Comparison of ENCODE assay signal across 12 cellular contexts in the genomic region with DNA sequence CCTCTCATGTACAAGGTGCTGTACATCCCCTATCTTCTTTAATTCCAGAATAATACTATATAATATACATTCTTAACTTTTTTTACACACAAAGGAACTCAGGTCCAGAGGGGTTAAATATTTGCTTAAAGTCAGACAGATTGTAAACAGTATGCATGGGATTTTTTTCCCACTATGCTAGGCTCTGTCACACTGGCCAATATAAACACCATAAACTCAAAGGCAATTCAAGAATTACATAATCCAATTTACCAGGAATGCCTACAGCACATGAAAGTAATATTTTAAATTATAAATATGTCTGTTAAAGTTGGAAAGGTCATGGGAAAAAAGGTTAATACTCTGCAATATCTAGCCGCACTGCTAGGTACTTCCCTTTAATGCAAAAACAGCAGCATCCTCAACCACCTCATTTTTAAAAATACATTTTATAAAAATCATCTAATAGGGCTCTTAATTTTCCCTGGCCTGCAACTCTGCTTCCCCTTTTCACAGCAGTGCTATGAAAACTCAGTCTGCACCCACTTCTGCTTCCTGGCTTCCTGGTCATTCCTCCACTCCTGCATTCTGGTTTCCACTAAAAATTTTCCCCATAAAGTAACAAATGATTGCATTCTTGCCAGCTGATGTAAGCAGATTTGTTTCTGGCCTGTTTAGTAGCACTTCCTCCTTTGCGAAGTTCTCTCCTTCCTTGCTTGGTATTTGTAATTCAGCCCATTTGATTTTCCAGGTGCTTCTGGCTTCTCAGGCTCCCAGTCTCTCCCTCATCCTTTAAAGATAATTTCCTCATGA.
DNase-seq lines count a peak whose midpoint lies in the region; ATAC-seq and TF ChIP-seq lines count a peak whose summit lies in the region.
"Had no signal": no experiment of that assay in that cellular context is flagged by ENCODE, and none has a peak within 500 bp of the region (broad histone marks: within the 10 kb centered on the region; RNA-seq: fewer than 3 reads in every experiment).

No MANE protein-coding gene starts in this region.

- no peak overlapping the region for H3K9ac ChIP-seq in skeletal muscle satellite cell (ENCODE audit: low read depth, low read length)

- H3K36me3 ChIP-seq in skeletal muscle satellite cell (ENCODE audit: insufficient read depth, low read length) (no peaks in the 10 kb centered on the region), breast epithelium (no peaks in the 10 kb centered on the region)

- H3K4me2 ChIP-seq in skeletal muscle satellite cell (ENCODE audit: low read length) = peak overlapping the region; percentile 23

- intact Hi-C loops in left cardiac atrium (cut with DNase I) (loop anchor here in 1 of 2 donors (5.0 kb wide), 1 partner anchor 608 kb away; no protein-coding TSS in a partner anchor), breast epithelium (cut with DNase I; ENCODE audit: low total_unique reads) (no loop called here)

- ATAC-seq in SK-N-SH treated with all-trans-retinoic acid at 6 μM for 48 hours (peak; percentile 81), left cardiac atrium (peak; percentile 54 to 62), HG03432 (IDR thresholded peaks at IDR 0.05; ENCODE audit: unreplicated experiment) (no peak), GM21360 (IDR thresholded peaks at IDR 0.05; ENCODE audit: unreplicated experiment) (no peak)

- H3K27ac ChIP-seq in breast epithelium = no peak overlapping the region
- H3K27ac ChIP-seq: SK-N-MC, vagina had no signal

- DNase-seq in H4 (ENCODE audit: low spot score) (peak; percentile 11), left cardiac atrium (no peak), GM10248 (ENCODE audit: extremely low spot score) (no peak), breast epithelium (ENCODE audit: low spot score in 2 of 2) (no peak)
- DNase-seq: activated T-cell treated with anti-CD3 and anti-CD28 coated beads, Interleukin-2, amount 50 U/mL, for 24 hours; NCI-H187 had no signal

- no peak overlapping the region for H3K4me3 ChIP-seq in skeletal muscle satellite cell (ENCODE audit: low read length)
- H3K4me3 ChIP-seq in breast epithelium = no peak overlapping the region
- H3K4me3 ChIP-seq: SK-N-MC, vagina had no signal

- no peaks in the 10 kb centered on the region for H3K9me3 ChIP-seq in skeletal muscle satellite cell (replicated peaks; ENCODE audit: low read length)
- H3K9me3 ChIP-seq in breast epithelium = no peaks in the 10 kb centered on the region
- H3K9me3 ChIP-seq: vagina had no signal

- TF ChIP-seq CTCF in GM10248 (IDR thresholded peaks at IDR 0.05; ENCODE audit: control extremely low read depth, extremely low read depth, low read depth, missing control alignments) (no peak), breast epithelium (IDR thresholded peaks at IDR 0.05) (no peak)

- peaks cover 17% of the 10 kb centered on the region for H3K4me1 ChIP-seq in skeletal muscle satellite cell (ENCODE audit: control insufficient read depth, insufficient read depth, low read length)
- peaks cover 0 to 8% of the 10 kb centered on the region in 2 donors for H3K4me1 ChIP-seq in breast epithelium

- POLR2A ChIA-PET in GM10248 (lab: Yijun Ruan, JAX) = no interaction called here

- TF ChIP-seq POLR2A in breast epithelium (IDR thresholded peaks at IDR 0.05) = no peak

- no peaks in the 10 kb centered on the region for H3K27me3 ChIP-seq in skeletal muscle satellite cell (ENCODE audit: control insufficient read depth, insufficient read depth, low read length)
- H3K27me3 ChIP-seq in breast epithelium = no peaks in the 10 kb centered on the region
- H3K27me3 ChIP-seq: vagina had no signal

- CTCF ChIA-PET in GM10248 (lab: Yijun Ruan, JAX) = no interaction called here

TF ChIP-seq in SK-N-SH treated with all-trans-retinoic acid at 6 μM for 48 hours, 23 proteins besides CTCF, POLR2A, EP300 and RAD21:
- TF ChIP-seq, protein P1, sequence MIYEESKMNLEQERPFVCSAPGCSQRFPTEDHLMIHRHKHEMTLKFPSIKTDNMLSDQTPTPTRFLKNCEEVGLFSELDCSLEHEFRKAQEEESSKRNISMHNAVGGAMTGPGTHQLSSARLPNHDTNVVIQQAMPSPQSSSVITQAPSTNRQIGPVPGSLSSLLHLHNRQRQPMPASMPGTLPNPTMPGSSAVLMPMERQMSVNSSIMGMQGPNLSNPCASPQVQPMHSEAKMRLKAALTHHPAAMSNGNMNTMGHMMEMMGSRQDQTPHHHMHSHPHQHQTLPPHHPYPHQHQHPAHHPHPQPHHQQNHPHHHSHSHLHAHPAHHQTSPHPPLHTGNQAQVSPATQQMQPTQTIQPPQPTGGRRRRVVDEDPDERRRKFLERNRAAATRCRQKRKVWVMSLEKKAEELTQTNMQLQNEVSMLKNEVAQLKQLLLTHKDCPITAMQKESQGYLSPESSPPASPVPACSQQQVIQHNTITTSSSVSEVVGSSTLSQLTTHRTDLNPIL (CRISPR knock-in tag; IDR thresholded peaks at IDR 0.05; ENCODE audit: low read depth) = peak; percentile 87
- TF ChIP-seq ZC3H10 (CRISPR knock-in tag; IDR thresholded peaks at IDR 0.05) (0 out of 2 replicates have a peak, but pooled peaks have one; percentile 17), ISL1 (CRISPR knock-in tag; IDR thresholded peaks at IDR 0.05) (peak; percentile 90)
- TF ChIP-seq, protein P2, sequence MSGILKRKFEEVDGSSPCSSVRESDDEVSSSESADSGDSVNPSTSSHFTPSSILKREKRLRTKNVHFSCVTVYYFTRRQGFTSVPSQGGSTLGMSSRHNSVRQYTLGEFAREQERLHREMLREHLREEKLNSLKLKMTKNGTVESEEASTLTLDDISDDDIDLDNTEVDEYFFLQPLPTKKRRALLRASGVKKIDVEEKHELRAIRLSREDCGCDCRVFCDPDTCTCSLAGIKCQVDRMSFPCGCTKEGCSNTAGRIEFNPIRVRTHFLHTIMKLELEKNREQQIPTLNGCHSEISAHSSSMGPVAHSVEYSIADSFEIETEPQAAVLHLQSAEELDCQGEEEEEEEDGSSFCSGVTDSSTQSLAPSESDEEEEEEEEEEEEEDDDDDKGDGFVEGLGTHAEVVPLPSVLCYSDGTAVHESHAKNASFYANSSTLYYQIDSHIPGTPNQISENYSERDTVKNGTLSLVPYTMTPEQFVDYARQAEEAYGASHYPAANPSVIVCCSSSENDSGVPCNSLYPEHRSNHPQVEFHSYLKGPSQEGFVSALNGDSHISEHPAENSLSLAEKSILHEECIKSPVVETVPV (CRISPR knock-in tag; IDR thresholded peaks at IDR 0.05) = no peak

Comparison
In these comparisons a context has a peak if more than half of its experiments do, and no peak if none do; other contexts are left out.
1. ATAC-seq: peak in SK-N-SH treated with all-trans-retinoic acid at 6 μM for 48 hours (single experiment) and left cardiac atrium (2 of 2); none in HG03432 (single experiment) and GM21360 (single experiment).